Comparison of ENCODE assay signal across 1 cellular context in genomic region chr18:32717151-32717550, GRCh38.
TF ChIP-seq lines count a peak whose summit lies in the region.

No MANE protein-coding gene starts in this region.

TF ChIP-seq in GM12878, 131 proteins besides CTCF, POLR2A, EP300 and RAD21 (continued from another document):
- no peak for TF ChIP-seq CUX1 (IDR thresholded peaks at IDR 0.05; ENCODE audit: insufficient replicate concordance, low read depth, low read length)
- no peak for TF ChIP-seq MLLT1 (IDR thresholded peaks at IDR 0.05)
- no peak for TF ChIP-seq JUND (IDR thresholded peaks at IDR 0.05; ENCODE audit: low read depth, low read length)
- no peak for TF ChIP-seq STAT1 (conservative IDR thresholded peaks at IDR 0.05)
- TF ChIP-seq TCF7 (IDR thresholded peaks at IDR 0.05; ENCODE audit: borderline replicate concordance) = no peak
- no peak for TF ChIP-seq TARDBP (IDR thresholded peaks at IDR 0.05; ENCODE audit: borderline replicate concordance)
- no peak for TF ChIP-seq IKZF1 (conservative IDR thresholded peaks at IDR 0.05)
- no peak for TF ChIP-seq TCF12 (IDR thresholded peaks at IDR 0.05; ENCODE audit: low read depth, low read length)
- no peak for TF ChIP-seq REST (IDR thresholded peaks at IDR 0.05; ENCODE audit: low read depth, low read length)
- no peak for TF ChIP-seq RAD51 (IDR thresholded peaks at IDR 0.05)
